In the genomic region with DNA sequence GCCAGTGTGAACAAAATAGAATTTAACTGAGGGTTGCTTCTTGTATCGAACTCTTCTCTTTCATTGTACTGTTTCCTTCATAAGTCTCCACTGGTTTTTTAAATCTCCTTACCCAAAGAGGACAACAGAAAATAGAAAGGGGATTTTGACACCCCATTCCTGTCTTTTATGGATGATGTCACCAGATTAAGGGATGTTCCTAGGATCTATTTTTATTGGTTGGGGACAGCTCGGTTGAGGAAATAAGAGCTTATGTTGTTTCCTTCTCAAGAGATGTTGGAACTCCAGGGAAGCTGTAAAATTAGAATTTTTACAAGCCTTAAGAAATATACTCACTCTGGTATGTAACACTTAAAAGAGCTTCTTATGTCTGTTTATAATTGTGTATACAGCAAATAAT, we compare ENCODE assay signal across 12 cellular contexts.
DNase-seq lines count a peak whose midpoint lies in the region; ATAC-seq and TF ChIP-seq lines count a peak whose summit lies in the region.
"Had no signal": no experiment of that assay in that cellular context is flagged by ENCODE, and none has a peak within 500 bp of the region (broad histone marks: within the 10 kb centered on the region; RNA-seq: fewer than 3 reads in every experiment).

No MANE protein-coding gene starts in this region.

- CTCF ChIA-PET in A673 (lab: Charles Lee), result interaction anchor here (1.3 kb wide), 1 partner anchor 10 kb away, joined by 4 read pairs; no protein-coding TSS in a partner anchor

- ATAC-seq in GM21390 (IDR thresholded peaks at IDR 0.05; ENCODE audit: unreplicated experiment), result no peak

- no peak overlapping the region for H3K9ac ChIP-seq in endocrine pancreas (ENCODE audit: control insufficient read depth, insufficient read depth, low read length)
- H3K9ac ChIP-seq: neural progenitor cell had no signal

- H3K9me3 ChIP-seq in A673 (ENCODE audit: low read depth, low read length, poor library complexity, severe bottlenecking) (no peaks in the 10 kb centered on the region), endocrine pancreas (ENCODE audit: control insufficient read depth, low read length) (no peaks in the 10 kb centered on the region), muscle layer of duodenum (ENCODE audit: control insufficient read depth in 1 of 2, low read length in 2 of 2) (no peaks in the 10 kb centered on the region)

- DNase-seq in A673 (ENCODE audit: low spot score), result peak; percentile 93
- DNase-seq in MV-4-11 (lab: John Stamatoyannopoulos, UW), result peak; percentile 34
- no peak for DNase-seq in NCI-H1092 treated with DMSO at 0.1 percent for 48 hours (lab: John Stamatoyannopoulos, UW)
- DNase-seq in NCI-H1105 (lab: John Stamatoyannopoulos, UW), result no peak
- no peak for DNase-seq in iPS-NIHi11 (ENCODE audit: low spot score)
- DNase-seq: activated naive CD4-positive, alpha-beta T cell treated with anti-CD3 and anti-CD28 coated beads, Interleukin-2, amount 50 U/mL, for 16 hours; DMS79; NCI-H524 treated with DMSO at 0.1 percent for 48 hours had no signal

- POLR2A ChIA-PET in A673 (lab: Charles Lee; ENCODE audit: low non-redundant PET), result interaction anchor here (0.7 kb wide), 1 partner anchor 549 kb away, joined by 4 read pairs; no protein-coding TSS in a partner anchor

- peak overlapping the region; percentile 36 for H3K4me3 ChIP-seq in A673 (ENCODE audit: low read depth, low read length, poor library complexity, severe bottlenecking)
- H3K4me3 ChIP-seq in endocrine pancreas (ENCODE audit: control insufficient read depth, insufficient read depth, low read length), result peak overlapping the region; percentile 34
- no peak overlapping the region for H3K4me3 ChIP-seq in muscle layer of duodenum (ENCODE audit: low read depth in 1 of 2, low read length in 2 of 2)
- H3K4me3 ChIP-seq: neural progenitor cell had no signal

- TF ChIP-seq CTCF in A673 (conservative IDR thresholded peaks at IDR 0.05; ENCODE audit: low read depth, low read length), result no peak

- H3K27me3 ChIP-seq in A673 (replicated peaks; ENCODE audit: insufficient read depth, low read depth, low read length, poor library complexity) (no peaks in the 10 kb centered on the region), endocrine pancreas (ENCODE audit: control insufficient read depth, insufficient read depth, low read length) (no peaks in the 10 kb centered on the region), muscle layer of duodenum (ENCODE audit: low read depth, low read length) (no peaks in the 10 kb centered on the region)
- H3K27me3 ChIP-seq: neural progenitor cell had no signal

- BruUV-seq in A673 (replicated peaks; lab: Mats Ljungman, UMichigan), result no TSS peak

- H3K4me1 ChIP-seq in A673 (ENCODE audit: insufficient read depth, low read length, poor library complexity, severe bottlenecking) (peaks cover 48% of the 10 kb centered on the region), endocrine pancreas (ENCODE audit: control insufficient read depth, insufficient read depth, low read length) (peaks cover 8% of the 10 kb centered on the region), muscle layer of duodenum (ENCODE audit: control insufficient read depth in 1 of 2, insufficient read depth in 2 of 2, low read length in 2 of 2) (peaks cover 0 to 9% of the 10 kb centered on the region in 2 donors)

- intact Hi-C loops in A673 (cut with micrococcal nuclease; ENCODE audit: unreplicated experiment), result no loop called here

- H3K36me3 ChIP-seq in A673 (ENCODE audit: insufficient read depth, low read length, poor library complexity, severe bottlenecking) (no peaks in the 10 kb centered on the region), endocrine pancreas (ENCODE audit: control insufficient read depth, insufficient read depth, low read length) (no peaks in the 10 kb centered on the region), muscle layer of duodenum (ENCODE audit: control insufficient read depth in 1 of 2, insufficient read depth in 2 of 2, low read length in 2 of 2) (no peaks in the 10 kb centered on the region)
- H3K36me3 ChIP-seq: neural progenitor cell had no signal

- H3K27ac ChIP-seq in A673 (ENCODE audit: low read depth, low read length, poor library complexity, severe bottlenecking) (peak overlapping the region; percentile 97), muscle layer of duodenum (ENCODE audit: low read length) (peak overlapping the region; percentile 6)
- H3K27ac ChIP-seq: neural progenitor cell had no signal

Comparison
In these comparisons a context has a peak if more than half of its experiments do, and no peak if none do; other contexts are left out.
1. DNase-seq: peak in A673 (single experiment) and MV-4-11 (single experiment); none in NCI-H1092 treated with DMSO at 0.1 percent for 48 hours (single experiment), NCI-H1105 (single experiment) and iPS-NIHi11 (single experiment).
2. H3K4me3 ChIP-seq: peak in A673 (single experiment) and endocrine pancreas (single experiment); none in muscle layer of duodenum (0 of 2).